1 cellular context compared by ENCODE assay signal in the genomic region with DNA sequence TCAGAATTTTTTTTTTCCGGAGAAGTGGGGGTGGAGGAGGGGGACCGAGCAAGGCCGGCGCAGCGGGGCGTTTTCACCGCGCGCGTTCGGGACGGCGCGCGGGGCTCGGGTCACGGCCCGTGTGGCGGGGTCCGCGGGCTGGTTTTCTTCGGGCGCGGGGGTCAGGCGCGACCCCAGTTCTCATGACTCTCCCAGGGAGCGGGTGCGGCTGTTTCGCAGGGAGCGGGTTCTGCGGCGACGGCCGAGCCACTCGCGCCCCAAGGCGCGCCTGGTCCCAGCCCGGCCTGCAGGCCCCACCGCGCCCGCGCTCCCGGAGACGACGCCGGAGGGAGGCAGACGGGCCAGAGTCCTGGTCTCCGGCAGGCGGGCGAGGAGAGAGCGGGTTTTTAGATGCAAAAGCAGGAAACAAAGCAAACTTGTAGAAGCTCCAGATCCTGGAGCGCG.
TF ChIP-seq lines count a peak whose summit lies in the region.

No MANE protein-coding gene starts in this region.

TF ChIP-seq in GM23338, 12 proteins besides CTCF, POLR2A, EP300 and RAD21 (continued from another document):
- TF ChIP-seq REST (IDR thresholded peaks at IDR 0.05; ENCODE audit: unreplicated experiment) (no peak), ZNF462 (CRISPR knock-in tag; IDR thresholded peaks at IDR 0.05) (no peak), NANOG (IDR thresholded peaks at IDR 0.05; ENCODE audit: borderline replicate concordance) (no peak), STAT1 (IDR thresholded peaks at IDR 0.05; ENCODE audit: unreplicated experiment) (no peak), POLR2AphosphoS5 (IDR thresholded peaks at IDR 0.05; ENCODE audit: low read depth) (no peak)
- TF ChIP-seq, protein P1, sequence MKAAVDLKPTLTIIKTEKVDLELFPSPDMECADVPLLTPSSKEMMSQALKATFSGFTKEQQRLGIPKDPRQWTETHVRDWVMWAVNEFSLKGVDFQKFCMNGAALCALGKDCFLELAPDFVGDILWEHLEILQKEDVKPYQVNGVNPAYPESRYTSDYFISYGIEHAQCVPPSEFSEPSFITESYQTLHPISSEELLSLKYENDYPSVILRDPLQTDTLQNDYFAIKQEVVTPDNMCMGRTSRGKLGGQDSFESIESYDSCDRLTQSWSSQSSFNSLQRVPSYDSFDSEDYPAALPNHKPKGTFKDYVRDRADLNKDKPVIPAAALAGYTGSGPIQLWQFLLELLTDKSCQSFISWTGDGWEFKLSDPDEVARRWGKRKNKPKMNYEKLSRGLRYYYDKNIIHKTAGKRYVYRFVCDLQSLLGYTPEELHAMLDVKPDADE (IDR thresholded peaks at IDR 0.05) = no peak
